ENCODE assay signal across 8 cellular contexts in genomic region chr6:44073612-44074382, GRCh38. TPM values are rescaled to one million over a fixed set of nuclear protein-coding genes. Genes with fewer than 3 reads are reported as not detected.
DNase-seq lines count a peak whose midpoint lies in the region; ATAC-seq and TF ChIP-seq lines count a peak whose summit lies in the region.

No MANE protein-coding gene starts in this region.

- no peaks in the 10 kb centered on the region for H4K20me1 ChIP-seq in PC-9 (ENCODE audit: insufficient read depth)

- no peaks in the 10 kb centered on the region for H3K9me3 Mint-ChIP-seq in activated T-cell treated with anti-CD3 and anti-CD28 coated beads, Interleukin-2, amount 50 U/mL, for 24 hours
- H3K9me3 Mint-ChIP-seq in effector memory CD8-positive, alpha-beta T cell, result no peaks in the 10 kb centered on the region
- no peaks in the 10 kb centered on the region for H3K9me3 Mint-ChIP-seq in neural crest cell

- H3K27ac Mint-ChIP-seq in activated T-cell treated with anti-CD3 and anti-CD28 coated beads, Interleukin-2, amount 50 U/mL, for 24 hours, result peak overlapping the region; percentile 69
- H3K27ac Mint-ChIP-seq in effector memory CD8-positive, alpha-beta T cell, result no peak overlapping the region
- H3K27ac Mint-ChIP-seq in neural crest cell (ENCODE audit: unreplicated experiment), result peak overlapping the region; percentile 89

- intact Hi-C loops in PC-9 (cut with micrococcal nuclease; ENCODE audit: unreplicated experiment), result loop anchor here (1.0 to 2.0 kb wide), 6 partner anchors 15 to 304 kb away; no protein-coding TSS in a partner anchor

- H3K36me3 Mint-ChIP-seq in activated T-cell treated with anti-CD3 and anti-CD28 coated beads, Interleukin-2, amount 50 U/mL, for 24 hours (ENCODE audit: low read depth), result no peaks in the 10 kb centered on the region
- H3K36me3 Mint-ChIP-seq in effector memory CD8-positive, alpha-beta T cell (ENCODE audit: insufficient read depth), result peaks cover 12% of the 10 kb centered on the region
- H3K36me3 Mint-ChIP-seq in neural crest cell (ENCODE audit: low read depth), result no peaks in the 10 kb centered on the region

- H3K79me2 ChIP-seq in PC-9 (ENCODE audit: low read depth), result peaks cover 48% of the 10 kb centered on the region

- H3K9me3 ChIP-seq in PC-9 (ENCODE audit: insufficient read depth, low read depth), result no peaks in the 10 kb centered on the region

- POLR2A ChIA-PET in PC-9 (lab: Charles Lee; ENCODE audit: unreplicated experiment), result no interaction called here

- peaks cover 30% of the 10 kb centered on the region for H3K27me3 Mint-ChIP-seq in activated T-cell treated with anti-CD3 and anti-CD28 coated beads, Interleukin-2, amount 50 U/mL, for 24 hours
- peaks cover 0 to 45% of the 10 kb centered on the region in 2 donors for H3K27me3 Mint-ChIP-seq in effector memory CD8-positive, alpha-beta T cell
- peaks cover 11% of the 10 kb centered on the region for H3K27me3 Mint-ChIP-seq in neural crest cell (ENCODE audit: low read depth)

- H2AFZ ChIP-seq in PC-9, result no peak overlapping the region

- peak overlapping the region; percentile 77 for H3K4me3 Mint-ChIP-seq in activated T-cell treated with anti-CD3 and anti-CD28 coated beads, Interleukin-2, amount 50 U/mL, for 24 hours
- H3K4me3 Mint-ChIP-seq in effector memory CD8-positive, alpha-beta T cell, result peak overlapping the region; percentile 97 to 98
- H3K4me3 Mint-ChIP-seq in neural crest cell, result peak overlapping the region; percentile 80

- H3K4me1 Mint-ChIP-seq in activated T-cell treated with anti-CD3 and anti-CD28 coated beads, Interleukin-2, amount 50 U/mL, for 24 hours (ENCODE audit: low read depth), result peaks cover 19% of the 10 kb centered on the region
- H3K4me1 Mint-ChIP-seq in effector memory CD8-positive, alpha-beta T cell (ENCODE audit: low read depth in 2 of 2), result peaks cover 15 to 19% of the 10 kb centered on the region in 2 donors
- peaks cover 16% of the 10 kb centered on the region for H3K4me1 Mint-ChIP-seq in neural crest cell

- no peaks in the 10 kb centered on the region for H3K9me2 ChIP-seq in PC-9 (ENCODE audit: insufficient read depth)

- peaks cover 77% of the 10 kb centered on the region for H3K4me1 ChIP-seq in PC-9 (replicated peaks; ENCODE audit: insufficient read depth)

- TF ChIP-seq CTCF in PC-9 (conservative IDR thresholded peaks at IDR 0.05) (no peak), neural crest cell (conservative IDR thresholded peaks at IDR 0.05) (no peak)

- peak overlapping the region; percentile 95 for H3K4me2 ChIP-seq in PC-9

- TSS peak; percentile 62 for BruUV-seq in PC-9 (replicated peaks; lab: Mats Ljungman, UMichigan)

- no peak for DNase-seq in activated T-cell treated with anti-CD3 and anti-CD28 coated beads, Interleukin-2, amount 50 U/mL, for 24 hours
- no peak for DNase-seq in activated T-cell treated with anti-CD3 and anti-CD28 coated beads for 4 hours
- DNase-seq in PC-9, result peak in 1 of 2 experiments; percentile 61
- no peak for DNase-seq in effector memory CD8-positive, alpha-beta T cell
- DNase-seq in neural crest cell (ENCODE audit: low read depth, low spot score), result peak; percentile 22
- DNase-seq in activated CD4-positive, CD25-positive, alpha-beta regulatory T cell (lab: John Stamatoyannopoulos, UW), result no peak
- DNase-seq in stimulated activated CD4-positive, alpha-beta T cell treated with anti-CD3 and anti-CD28 coated beads, Interleukin-12 subunit alpha, Interleukin-12 subunit beta, amount 100 ng/mL, for 4 hours, result no peak

- H3K4me3 ChIP-seq in PC-9, result peak overlapping the region; percentile 66

- H3K27ac ChIP-seq in PC-9, result peak overlapping the region; percentile 94

- ATAC-seq in effector memory CD8-positive, alpha-beta T cell (replicated peaks), result no peak
- no peak for ATAC-seq in HG02970 (IDR thresholded peaks at IDR 0.05; ENCODE audit: low FRiP score, unreplicated experiment)

- CTCF ChIA-PET in PC-9 (lab: Charles Lee), result interaction anchor here (0.5 to 1.6 kb wide), 7 partner anchors 9 to 465 kb away, joined by 3 to 7 read pairs (median 4); partner anchors contain the start of gene VEGFA

- H3F3A ChIP-seq in PC-9 (ENCODE audit: insufficient read depth, low read depth), result peaks cover 65% of the 10 kb centered on the region

- H3K27me3 ChIP-seq in PC-9 (ENCODE audit: insufficient read depth, low read depth), result no peaks in the 10 kb centered on the region

- H3K36me3 ChIP-seq in PC-9 (ENCODE audit: low read depth), result 0 out of 2 replicates have a peak, but pooled peaks cover 7% of the 10 kb centered on the region

RNA-seq across cellular contexts. Expression of gene MRPL14, which starts 53.5 kb away (rescaled TPM):
- total RNA-seq in PC-9 (2021) (96.3 and 97.9 TPM in 2 replicates), neural crest cell (62.9 and 65.5 TPM in 2 replicates)

RNA-seq across cellular contexts. Expression of gene TMEM63B, which starts 53.6 kb away (rescaled TPM):
- total RNA-seq in PC-9 (2021) (36.1 and 38.5 TPM in 2 replicates), neural crest cell (47.0 and 51.2 TPM in 2 replicates)

Comparison
In these comparisons a context has a peak if more than half of its experiments do, and no peak if none do; other contexts are left out.
1. H3K27ac Mint-ChIP-seq: peak in activated T-cell treated with anti-CD3 and anti-CD28 coated beads, Interleukin-2, amount 50 U/mL, for 24 hours (single experiment) and neural crest cell (single experiment); none in effector memory CD8-positive, alpha-beta T cell (0 of 2).
2. Peak in every context shown above with its lines, with median percentiles within 50 percentile points of each other: H3K4me3 Mint-ChIP-seq.